Comparison of ENCODE assay signal across 18 cellular contexts in genomic region chr11:67233584-67234190, GRCh38. TPM values are rescaled to one million over a fixed set of nuclear protein-coding genes. Genes with fewer than 3 reads are reported as not detected.
DNase-seq lines count a peak whose midpoint lies in the region; ATAC-seq and TF ChIP-seq lines count a peak whose summit lies in the region.
"Had no signal": no experiment of that assay in that cellular context is flagged by ENCODE, and none has a peak within 500 bp of the region (broad histone marks: within the 10 kb centered on the region; RNA-seq: fewer than 3 reads in every experiment).

No MANE protein-coding gene starts in this region.

- H3K36me3 ChIP-seq in neutrophil = peaks cover 71% of the 10 kb centered on the region

- H3K4me1 ChIP-seq in H9 (ENCODE audit: insufficient read depth, low read length) = peaks cover under 1% of the 10 kb centered on the region; the same call in 1 of the 2 replicates
- H3K4me1 ChIP-seq in neutrophil (ENCODE audit: control insufficient read depth in 1 of 2, insufficient read depth in 1 of 2, low read depth in 1 of 2, low read length in 1 of 2) = peaks cover 3 to 6% of the 10 kb centered on the region in 2 experiments
- H3K4me1 ChIP-seq: colonic mucosa had no signal

- intact Hi-C loops in activated naive CD4-positive, alpha-beta T cell treated with anti-CD3 and anti-CD28 coated beads for 36 hours (cut with micrococcal nuclease) = no loop called here

- H3K27me3 ChIP-seq in H9 (ENCODE audit: insufficient read depth, low read length) (no peaks in the 10 kb centered on the region), neutrophil (no peaks in the 10 kb centered on the region)
- H3K27me3 ChIP-seq: colonic mucosa, vagina had no signal

- H3K27ac ChIP-seq in H9 (ENCODE audit: insufficient read length, low read depth, low read length) (no peak overlapping the region), neutrophil (peak overlapping the region; percentile 49)
- H3K27ac ChIP-seq: colonic mucosa, vagina had no signal

- H3K36me3 Mint-ChIP-seq in activated naive CD4-positive, alpha-beta T cell treated with anti-CD3 and anti-CD28 coated beads for 36 hours (ENCODE audit: low read depth) = peaks cover 12% of the 10 kb centered on the region
- peaks cover 10 to 51% (median 28%) of the 10 kb centered on the region in 3 experiments; a peak in 6 of 7 replicates for H3K36me3 Mint-ChIP-seq in H9 (ENCODE audit: insufficient read depth in 1 of 3, low read depth in 3 of 3)
- H3K36me3 Mint-ChIP-seq in activated T-helper 17 cell treated with anti-CD3 and anti-CD28 coated beads, Interleukin-2, amount 50 U/mL, for 72 hours (ENCODE audit: low read depth) = peaks cover 68% of the 10 kb centered on the region

- no peak overlapping the region for H3K18ac ChIP-seq in H9 (ENCODE audit: insufficient read length, low read depth, low read length)

- no peaks in the 10 kb centered on the region for H4K20me1 ChIP-seq in H9 (ENCODE audit: control insufficient read depth, insufficient read depth, insufficient read length)

- TF ChIP-seq CTCF in H9 (conservative IDR thresholded peaks at IDR 0.05) (no peak), neutrophil (IDR thresholded peaks at IDR 0.05) (no peak)

- H3K27ac Mint-ChIP-seq in activated naive CD4-positive, alpha-beta T cell treated with anti-CD3 and anti-CD28 coated beads for 36 hours = peak overlapping the region; percentile 32
- H3K27ac Mint-ChIP-seq in H9 = peak overlapping the region in 2 of 3 experiments; percentile 15 to 64; a peak in 2 of 7 replicates
- H3K27ac Mint-ChIP-seq in activated T-helper 17 cell treated with anti-CD3 and anti-CD28 coated beads, Interleukin-2, amount 50 U/mL, for 72 hours = peak overlapping the region; percentile 36

- DNase-seq in activated naive CD4-positive, alpha-beta T cell treated with anti-CD3 and anti-CD28 coated beads for 36 hours = no peak
- DNase-seq in activated naive CD4-positive, alpha-beta T cell treated with Interleukin-2 at 50 U/mL for 16 hours = no peak
- DNase-seq in H9 (no peak), NCI-H1436 treated with DMSO at 0.1 percent for 48 hours (lab: John Stamatoyannopoulos, UW) (no peak)
- DNase-seq: activated gamma-delta T cell; colonic mucosa; DMS 273 treated with DMSO at 0.1 percent for 48 hours; foreskin fibroblast; left colon; mucosa of descending colon; NCI-H1105; SK-N-SH; stimulated activated CD4-positive, alpha-beta T cell treated with anti-CD3 and anti-CD28 coated beads, Interleukin-1b, Interleukin-23, amount 100 ng/mL, for 48 hours had no signal

- no peak overlapping the region for H4K91ac ChIP-seq in H9 (ENCODE audit: insufficient read length, low read depth, low read length)

- no peak overlapping the region for H3K14ac ChIP-seq in H9 (ENCODE audit: insufficient read depth, low read length)

- CTCF ChIA-PET in activated naive CD4-positive, alpha-beta T cell treated with anti-CD3 and anti-CD28 coated beads for 36 hours (lab: Charles Lee) = interaction anchor here (0.6 to 1.8 kb wide), 4 partner anchors 118 to 161 kb away, joined by 3 to 5 read pairs (median 4); no protein-coding TSS in a partner anchor

- WGBS in H9 (ENCODE audit: extremely low coverage, insufficient read length, low lambda C conversion rate) = no CpG with 5 or more reads among the region's 7 CpGs

- no peak overlapping the region for H3K4ac ChIP-seq in H9 (ENCODE audit: low read depth, low read length)

- H4K5ac ChIP-seq in H9 (ENCODE audit: insufficient read length, low read depth, low read length) = no peak overlapping the region

- no peak overlapping the region for H3K56ac ChIP-seq in H9 (ENCODE audit: insufficient read length, low read depth, low read length)

- no peak overlapping the region for H3K4me3 ChIP-seq in neutrophil (ENCODE audit: low read depth in 1 of 2, low read length in 1 of 2)
- H3K4me3 ChIP-seq: colonic mucosa, mucosa of descending colon, vagina had no signal

- H2BK5ac ChIP-seq in H9 (ENCODE audit: insufficient read length, low read length) = no peak overlapping the region

- no peak overlapping the region for H4K8ac ChIP-seq in H9 (replicated peaks; ENCODE audit: insufficient read length, low read depth, low read length)

- no peak overlapping the region for H3K4me3 Mint-ChIP-seq in activated naive CD4-positive, alpha-beta T cell treated with anti-CD3 and anti-CD28 coated beads for 36 hours
- no peak overlapping the region for H3K4me3 Mint-ChIP-seq in H9
- no peak overlapping the region for H3K4me3 Mint-ChIP-seq in activated T-helper 17 cell treated with anti-CD3 and anti-CD28 coated beads, Interleukin-2, amount 50 U/mL, for 72 hours

- no peak overlapping the region for H2BK15ac ChIP-seq in H9 (ENCODE audit: low read depth, low read length)

- no peaks in the 10 kb centered on the region for H3K79me1 ChIP-seq in H9 (ENCODE audit: insufficient read depth, low read depth, low read length, poor library complexity, severe bottlenecking)

- no peak overlapping the region for H3T11ph ChIP-seq in H9 (ENCODE audit: low read length)

- no peak overlapping the region for H2BK120ac ChIP-seq in H9 (ENCODE audit: low read depth, low read length, poor library complexity, severe bottlenecking)

- no peak overlapping the region for H3K9ac ChIP-seq in H9 (ENCODE audit: extremely low read depth, insufficient read length, low read length)
- H3K9ac ChIP-seq: SK-N-SH had no signal

- H3K4me1 Mint-ChIP-seq in activated naive CD4-positive, alpha-beta T cell treated with anti-CD3 and anti-CD28 coated beads for 36 hours (ENCODE audit: low read depth) = peaks cover 22% of the 10 kb centered on the region
- H3K4me1 Mint-ChIP-seq in H9 = peaks cover 6 to 7% of the 10 kb centered on the region in 2 experiments
- H3K4me1 Mint-ChIP-seq in activated T-helper 17 cell treated with anti-CD3 and anti-CD28 coated beads, Interleukin-2, amount 50 U/mL, for 72 hours = peaks cover 13% of the 10 kb centered on the region

- no peak overlapping the region for H2BK20ac ChIP-seq in H9 (ENCODE audit: low read depth, low read length, poor library complexity, severe bottlenecking)

- H3K23ac ChIP-seq in H9 (ENCODE audit: insufficient read length, low read depth, low read length) = no peak overlapping the region

- no peaks in the 10 kb centered on the region for H3K9me3 ChIP-seq in H9 (ENCODE audit: control insufficient read depth, low read depth, low read length)
- no peaks in the 10 kb centered on the region for H3K9me3 ChIP-seq in neutrophil
- H3K9me3 ChIP-seq: colonic mucosa, mucosa of descending colon, SK-N-SH, vagina had no signal

- H3K27me3 Mint-ChIP-seq in activated naive CD4-positive, alpha-beta T cell treated with anti-CD3 and anti-CD28 coated beads for 36 hours (ENCODE audit: low read depth) = no peaks in the 10 kb centered on the region
- no peaks in the 10 kb centered on the region for H3K27me3 Mint-ChIP-seq in H9 (ENCODE audit: low read depth)
- H3K27me3 Mint-ChIP-seq in activated T-helper 17 cell treated with anti-CD3 and anti-CD28 coated beads, Interleukin-2, amount 50 U/mL, for 72 hours = no peaks in the 10 kb centered on the region

- H2BK12ac ChIP-seq in H9 (ENCODE audit: insufficient read length, low read depth, low read length) = no peak overlapping the region

- no peak overlapping the region for H2AFZ ChIP-seq in H9 (ENCODE audit: low read length)

- H2AK5ac ChIP-seq in H9 (ENCODE audit: insufficient read length, low read length) = no peak overlapping the region

- H3K23me2 ChIP-seq in H9 (ENCODE audit: insufficient read length, low read depth, low read length, poor library complexity, severe bottlenecking) = no peaks in the 10 kb centered on the region

- no peaks in the 10 kb centered on the region for H3K79me2 ChIP-seq in H9 (ENCODE audit: insufficient read depth, low read length)

- no peaks in the 10 kb centered on the region for H3K9me3 Mint-ChIP-seq in activated naive CD4-positive, alpha-beta T cell treated with anti-CD3 and anti-CD28 coated beads for 36 hours
- H3K9me3 Mint-ChIP-seq in H9 = no peaks in the 10 kb centered on the region
- H3K9me3 Mint-ChIP-seq in activated T-helper 17 cell treated with anti-CD3 and anti-CD28 coated beads, Interleukin-2, amount 50 U/mL, for 72 hours = no peaks in the 10 kb centered on the region

- no peak for ATAC-seq in activated T-helper 17 cell treated with anti-CD3 and anti-CD28 coated beads, Interleukin-2, amount 50 U/mL, for 72 hours (replicated peaks)
- no peak for ATAC-seq in HG03469 (IDR thresholded peaks at IDR 0.05; ENCODE audit: unreplicated experiment)
- no peak for ATAC-seq in GM18909 (IDR thresholded peaks at IDR 0.05; ENCODE audit: poor library complexity, unreplicated experiment)
- ATAC-seq: left colon, mucosa of descending colon had no signal

- no peak overlapping the region for H3K4me2 ChIP-seq in H9 (ENCODE audit: insufficient read depth, insufficient read length, low read length)
- H3K4me2 ChIP-seq: SK-N-SH had no signal

RNA-seq across cellular contexts. Expression of gene GRK2, which starts 32.6 kb away (rescaled TPM):
- total RNA-seq in activated naive CD4-positive, alpha-beta T cell treated with anti-CD3 and anti-CD28 coated beads for 36 hours = 100 to 1,000 TPM; 293 to 295 TPM
- total RNA-seq in H9 (2021) = 55.5 and 56.3 TPM in 2 replicates
- total RNA-seq in activated T-helper 17 cell treated with anti-CD3 and anti-CD28 coated beads, Interleukin-2, amount 50 U/mL, for 72 hours = 100 to 1,000 TPM; 197 to 265 TPM

RNA-seq across cellular contexts. Expression of gene ANKRD13D, which starts 55.4 kb away (rescaled TPM):
- total RNA-seq in activated naive CD4-positive, alpha-beta T cell treated with anti-CD3 and anti-CD28 coated beads for 36 hours = 10 to 100 TPM; 56.2 to 61.9 TPM
- total RNA-seq in H9 (2021) = 40.9 and 42.1 TPM in 2 replicates
- 100 to 1,000 TPM; 102 to 137 TPM for total RNA-seq in activated T-helper 17 cell treated with anti-CD3 and anti-CD28 coated beads, Interleukin-2, amount 50 U/mL, for 72 hours
